In genomic region chr1:29868944-29869343, GRCh38 we compare ENCODE assay signal across 37 cellular contexts.
A peak's percentile ranks its signal among the peaks of the same experiment; 100 is the strongest.
DNase-seq lines count a peak whose midpoint lies in the region; ATAC-seq, FAIRE-seq and TF ChIP-seq lines count a peak whose summit lies in the region.
"Had no signal": no experiment of that assay in that cellular context is flagged by ENCODE, and none has a peak within 500 bp of the region (broad histone marks: within the 10 kb centered on the region; RNA-seq: fewer than 3 reads in every experiment).

No MANE protein-coding gene starts in this region.

- POLR2A ChIA-PET in K562 (lab: Yijun Ruan, JAX): no interaction called here

- H3K9me3 ChIP-seq in K562 (replicated peaks; ENCODE audit: control insufficient read depth, insufficient read depth, low read depth, low read length) (no peaks in the 10 kb centered on the region), hepatocyte (ENCODE audit: low read depth) (no peaks in the 10 kb centered on the region)
- H3K9me3 ChIP-seq: BE2C, BLaER1, Caco-2 had no signal

- H3K4me3 Mint-ChIP-seq in neural crest cell (no peak overlapping the region), progenitor cell of endocrine pancreas (ENCODE audit: low read depth) (no peak overlapping the region), natural killer cell (no peak overlapping the region)
- H3K4me3 Mint-ChIP-seq: B cell; CD14-positive monocyte; CD4-positive, alpha-beta memory T cell; CD4-positive, alpha-beta T cell; CD4-positive, CD25-positive, alpha-beta regulatory T cell; CD8-positive, alpha-beta memory T cell; CD8-positive, alpha-beta T cell had no signal

- 0% methylated on average over 6 of the region's 6 CpGs for WGBS in K562 (ENCODE audit: insufficient coverage, low coverage, missing lambda C conversion rate)
- WGBS in hepatocyte (ENCODE audit: low lambda C conversion rate, missing lambda C conversion rate): 67% methylated on average over 6 of the region's 6 CpGs

- no peaks in the 10 kb centered on the region for H3K27me3 ChIP-seq in K562 (ENCODE audit: control insufficient read depth in 2 of 2, insufficient read depth in 2 of 2, low read length in 2 of 2)
- no peaks in the 10 kb centered on the region for H3K27me3 ChIP-seq in hepatocyte
- H3K27me3 ChIP-seq: BE2C; BLaER1; BLaER1 treated with 17β-estradiol and CSF1 and Interleukin-3, amounts not matched to agents 10 nM and 100 nM had no signal

- FAIRE-seq in K562 (lab: Jason Lieb, UNC): no peak
- FAIRE-seq: A204.1, A549, D721Med had no signal

- no peaks in the 10 kb centered on the region for H3K4me1 Mint-ChIP-seq in neural crest cell
- H3K4me1 Mint-ChIP-seq in progenitor cell of endocrine pancreas (ENCODE audit: low read depth): peaks cover 37% of the 10 kb centered on the region
- H3K4me1 Mint-ChIP-seq in natural killer cell: no peaks in the 10 kb centered on the region
- H3K4me1 Mint-ChIP-seq: B cell; CD14-positive monocyte; CD4-positive, alpha-beta memory T cell; CD4-positive, CD25-positive, alpha-beta regulatory T cell; CD8-positive, alpha-beta memory T cell had no signal

- H3K27me3 Mint-ChIP-seq in neural crest cell (ENCODE audit: low read depth): peaks cover 40% of the 10 kb centered on the region
- peaks cover 4% of the 10 kb centered on the region for H3K27me3 Mint-ChIP-seq in progenitor cell of endocrine pancreas
- peaks cover 0 to 19% of the 10 kb centered on the region in 2 donors for H3K27me3 Mint-ChIP-seq in natural killer cell (ENCODE audit: low read depth in 2 of 2)

- H3K9me1 ChIP-seq in K562 (ENCODE audit: control insufficient read depth, insufficient read depth, low read length): no peaks in the 10 kb centered on the region

- H3K36me3 Mint-ChIP-seq in neural crest cell (ENCODE audit: low read depth): no peaks in the 10 kb centered on the region
- H3K36me3 Mint-ChIP-seq in progenitor cell of endocrine pancreas (ENCODE audit: insufficient read depth): no peaks in the 10 kb centered on the region
- no peaks in the 10 kb centered on the region for H3K36me3 Mint-ChIP-seq in natural killer cell
- H3K36me3 Mint-ChIP-seq: CD14-positive monocyte; CD4-positive, alpha-beta memory T cell; CD4-positive, CD25-positive, alpha-beta regulatory T cell; CD8-positive, alpha-beta memory T cell; CD8-positive, alpha-beta T cell had no signal

- H3K27ac ChIP-seq in K562 (ENCODE audit: extremely low read depth, low read depth, low read length) (no peak overlapping the region), hepatocyte (peak overlapping the region; percentile 26)
- H3K27ac ChIP-seq: 22Rv1; A549; BLaER1; BLaER1 treated with 17β-estradiol and CSF1 and Interleukin-3, amounts not matched to agents 10 nM and 100 nM; C4-2B had no signal

- no peaks in the 10 kb centered on the region for H3K4me1 ChIP-seq in K562 (replicated peaks in 1 of 2; ENCODE audit: control insufficient read depth in 2 of 2, insufficient read depth in 2 of 2, low read length in 2 of 2)
- H3K4me1 ChIP-seq in hepatocyte (ENCODE audit: insufficient read depth): no peaks in the 10 kb centered on the region
- H3K4me1 ChIP-seq: A549, BE2C, BLaER1, Caco-2 had no signal

- TF ChIP-seq POLR2A in K562 (conservative IDR thresholded peaks at IDR 0.05): no peak

- in situ Hi-C loops in K562 (cut with MboI): no loop called here

- H2AFZ ChIP-seq in K562 (ENCODE audit: low read depth, low read length): no peak overlapping the region
- H2AFZ ChIP-seq in hepatocyte: no peak overlapping the region

- H3K9me3 Mint-ChIP-seq in neural crest cell (peaks cover 9% of the 10 kb centered on the region), progenitor cell of endocrine pancreas (ENCODE audit: low read depth) (peaks cover 5% of the 10 kb centered on the region), natural killer cell (no peaks in the 10 kb centered on the region)
- H3K9me3 Mint-ChIP-seq: CD4-positive, alpha-beta T cell had no signal

- no peak overlapping the region for H3K4me2 ChIP-seq in K562 (ENCODE audit: insufficient read depth, low read length)
- no peak overlapping the region for H3K4me2 ChIP-seq in hepatocyte
- H3K4me2 ChIP-seq: A549; BLaER1; BLaER1 treated with 17β-estradiol and CSF1 and Interleukin-3, amounts not matched to agents 10 nM and 100 nM had no signal

- ATAC-seq in K562 (no peak), GM19452 (IDR thresholded peaks at IDR 0.05; ENCODE audit: unreplicated experiment) (no peak), GM18517 (IDR thresholded peaks at IDR 0.05; ENCODE audit: unreplicated experiment) (no peak), natural killer cell (no peak)
- ATAC-seq: A549; CD8-positive, alpha-beta T cell had no signal

- no peak for TF ChIP-seq CTCF in K562 (IDR thresholded peaks at IDR 0.05 in 2 of 3, conservative IDR thresholded peaks at IDR 0.05 in 1 of 3; ENCODE audit: insufficient read depth in 2 of 3, low read depth in 1 of 3, low read length in 3 of 3)
- no peak for TF ChIP-seq CTCF in hepatocyte (IDR thresholded peaks at IDR 0.05; ENCODE audit: poor library complexity)
- TF ChIP-seq CTCF in neural crest cell (conservative IDR thresholded peaks at IDR 0.05): no peak
- no peak for TF ChIP-seq CTCF in progenitor cell of endocrine pancreas (IDR thresholded peaks at IDR 0.05; ENCODE audit: unreplicated experiment)
- no peak for TF ChIP-seq CTCF in natural killer cell (IDR thresholded peaks at IDR 0.05)

- H3K27ac Mint-ChIP-seq in neural crest cell (ENCODE audit: unreplicated experiment) (peak overlapping the region; percentile 32), progenitor cell of endocrine pancreas (peak overlapping the region; percentile 86), natural killer cell (no peak overlapping the region)
- H3K27ac Mint-ChIP-seq: B cell; CD14-positive monocyte; CD4-positive, alpha-beta memory T cell; CD4-positive, alpha-beta T cell; CD4-positive, CD25-positive, alpha-beta regulatory T cell; CD8-positive, alpha-beta memory T cell; CD8-positive, alpha-beta T cell had no signal

- H3K4me3 ChIP-seq in K562 (no peak overlapping the region), hepatocyte (no peak overlapping the region)
- H3K4me3 ChIP-seq: A549; BLaER1; BLaER1 treated with 17β-estradiol and CSF1 and Interleukin-3, amounts not matched to agents 10 nM and 100 nM had no signal

- no peaks in the 10 kb centered on the region for H3K79me2 ChIP-seq in K562 (ENCODE audit: control insufficient read depth, insufficient read depth, low read length)
- H3K79me2 ChIP-seq in hepatocyte: no peaks in the 10 kb centered on the region

- H3K9ac ChIP-seq in K562 (ENCODE audit: insufficient read depth in 1 of 2, low read depth in 2 of 2, low read length in 2 of 2): no peak overlapping the region
- H3K9ac ChIP-seq: BLaER1; BLaER1 treated with 17β-estradiol and CSF1 and Interleukin-3, amounts not matched to agents 10 nM and 100 nM had no signal

- DNase-seq in K562 (ENCODE audit: extremely low read depth in 1 of 4, low spot score in 3 of 4): no peak
- no peak for DNase-seq in hepatocyte (ENCODE audit: low spot score)
- DNase-seq in neural crest cell (ENCODE audit: low read depth, low spot score): no peak
- DNase-seq in progenitor cell of endocrine pancreas (ENCODE audit: low spot score, unreplicated experiment): no peak
- DNase-seq in pons (ENCODE audit: low spot score): no peak
- DNase-seq in natural killer cell: no peak
- DNase-seq: 8988T; ACHN; AML-193; BE2C; C1 segment of cervical spinal cord; Caco-2; Calu3; CD4-positive, alpha-beta memory T cell; CD4-positive, alpha-beta T cell; CD4-positive, CD25-positive, alpha-beta regulatory T cell; CD8-positive, alpha-beta memory T cell; CD8-positive, alpha-beta T cell; COR-L47; DMS 273 treated with DMSO at 0.1 percent for 48 hours; DMS153; DMS53; DMS79; DMS79 treated with DMSO at 0.1 percent for 48 hours; DND-41; EL had no signal

- BruUV-seq in K562 (replicated peaks; lab: Mats Ljungman, UMichigan): no TSS peak

- no peaks in the 10 kb centered on the region for H3K36me3 ChIP-seq in K562 (ENCODE audit: control insufficient read depth, insufficient read depth, low read length)
- H3K36me3 ChIP-seq in hepatocyte (replicated peaks; ENCODE audit: insufficient read depth, low read depth): no peaks in the 10 kb centered on the region
- H3K36me3 ChIP-seq: BE2C; BLaER1; BLaER1 treated with 17β-estradiol and CSF1 and Interleukin-3, amounts not matched to agents 10 nM and 100 nM had no signal

- no peaks in the 10 kb centered on the region for H3K9me2 ChIP-seq in hepatocyte (replicated peaks; ENCODE audit: insufficient read depth)

- intact Hi-C loops in K562 (cut with micrococcal nuclease) (no loop called here), natural killer cell (cut with micrococcal nuclease) (no loop called here)

- H4K20me1 ChIP-seq in K562 (replicated peaks; ENCODE audit: control insufficient read depth, insufficient read depth, low read length) (no peaks in the 10 kb centered on the region), hepatocyte (ENCODE audit: insufficient read depth, poor library complexity, severe bottlenecking) (no peaks in the 10 kb centered on the region)
- H4K20me1 ChIP-seq: BLaER1; BLaER1 treated with 17β-estradiol and CSF1 and Interleukin-3, amounts not matched to agents 10 nM and 100 nM had no signal

- CTCF ChIA-PET in K562 (lab: Yijun Ruan, JAX; ENCODE audit: low intra/inter-chr PET ratio): no interaction called here

- no peak for TF ChIP-seq RAD21 in K562 (CRISPR knock-in tag; conservative IDR thresholded peaks at IDR 0.05 in 1 of 2, IDR thresholded peaks at IDR 0.05 in 1 of 2)

- no peak for TF ChIP-seq EP300 in K562 (IDR thresholded peaks at IDR 0.05; ENCODE audit: low read length)

TF ChIP-seq in K562, 482 proteins besides CTCF, POLR2A, EP300 and RAD21 (continues in another document):
- TF ChIP-seq PKNOX1 (IDR thresholded peaks at IDR 0.05) (peak; percentile 78), PHF8 (IDR thresholded peaks at IDR 0.05; ENCODE audit: borderline replicate concordance, low read length) (no peak), MEIS2 (IDR thresholded peaks at IDR 0.05; ENCODE audit: partially characterized antibody) (peak; percentile 86)

Comparison
In these comparisons a context has a peak if more than half of its experiments do, and no peak if none do; other contexts are left out.
1. H3K27ac Mint-ChIP-seq: peak in neural crest cell (single experiment) and progenitor cell of endocrine pancreas (single experiment); none in natural killer cell (0 of 2).